4 cellular contexts compared by ENCODE assay signal in genomic region chr10:6984016-6984415, GRCh38.
A peak's percentile ranks its signal among the peaks of the same experiment; 100 is the strongest.
DNase-seq lines count a peak whose midpoint lies in the region; ATAC-seq, FAIRE-seq and TF ChIP-seq lines count a peak whose summit lies in the region.
"Not testable (repeated sequence)": the region's sequence is repeated elsewhere in the genome, so short reads cannot be mapped to it uniquely, and the experiment has no call there.

No MANE protein-coding gene starts in this region.

- not testable (repeated sequence) for H3K9me1 ChIP-seq in K562 (ENCODE audit: control insufficient read depth, insufficient read depth, low read length)

- H3K9ac ChIP-seq in K562 (ENCODE audit: insufficient read depth in 1 of 2, low read depth in 2 of 2, low read length in 2 of 2); neural progenitor cell: not testable (repeated sequence)

- H3K27ac Mint-ChIP-seq in nephron progenitor cell (peak overlapping the region; percentile 29), neural progenitor cell (peak overlapping the region; percentile 57)

- H3K4me3 ChIP-seq in HEK293 (ENCODE audit: low read depth, low read length); K562; neural progenitor cell: not testable (repeated sequence)

- WGBS in K562 (ENCODE audit: insufficient coverage, low coverage, missing lambda C conversion rate), result 31% methylated on average over 4 of the region's 5 CpGs

- H3K27ac ChIP-seq in HEK293 (ENCODE audit: extremely low read depth, low read depth, low read length); K562 (ENCODE audit: extremely low read depth, low read depth, low read length); neural progenitor cell: not testable (repeated sequence)

- intact Hi-C loops in K562 (cut with micrococcal nuclease), result not testable (repeated sequence)

- not testable (repeated sequence) for FAIRE-seq in K562 (lab: Jason Lieb, UNC)

- not testable (repeated sequence) for H3K79me2 ChIP-seq in K562 (ENCODE audit: control insufficient read depth, insufficient read depth, low read length); neural progenitor cell (ENCODE audit: low read depth)

- DNase-seq in K562 (ENCODE audit: extremely low read depth in 1 of 4, low spot score in 3 of 4); nephron progenitor cell; neural progenitor cell (ENCODE audit: low spot score): not testable (repeated sequence)

- H3K4me1 Mint-ChIP-seq in nephron progenitor cell (peaks cover 31% of the 10 kb centered on the region), neural progenitor cell (peaks cover 25% of the 10 kb centered on the region)

- TF ChIP-seq CTCF in HEK293 (tag by site-specific recombination; IDR thresholded peaks at IDR 0.05); K562 (IDR thresholded peaks at IDR 0.05 in 2 of 3, conservative IDR thresholded peaks at IDR 0.05 in 1 of 3; ENCODE audit: insufficient read depth in 2 of 3, low read depth in 1 of 3, low read length in 3 of 3); nephron progenitor cell (IDR thresholded peaks at IDR 0.05); neural progenitor cell (IDR thresholded peaks at IDR 0.05): not testable (repeated sequence)

- POLR2A ChIA-PET in HEK293 (lab: Yijun Ruan, JAX), result not testable (repeated sequence)
- POLR2A ChIA-PET in K562 (lab: Yijun Ruan, JAX), result interaction anchor here (1.1 kb wide), 1 partner anchor 13 kb away, joined by 4 read pairs; no protein-coding TSS in a partner anchor

- H3K4me2 ChIP-seq in K562 (ENCODE audit: insufficient read depth, low read length); neural progenitor cell: not testable (repeated sequence)

- H3K9me3 ChIP-seq in HEK293 (ENCODE audit: control insufficient read depth, insufficient read depth, low read depth, low read length); K562 (replicated peaks; ENCODE audit: control insufficient read depth, insufficient read depth, low read depth, low read length); neural progenitor cell (ENCODE audit: low read depth): not testable (repeated sequence)

- not testable (repeated sequence) for H3K9me3 Mint-ChIP-seq in nephron progenitor cell, neural progenitor cell

- not testable (repeated sequence) for H4K20me1 ChIP-seq in K562 (replicated peaks; ENCODE audit: control insufficient read depth, insufficient read depth, low read length); neural progenitor cell (ENCODE audit: low read depth)

- H3K27me3 Mint-ChIP-seq in nephron progenitor cell (ENCODE audit: low read depth, poor library complexity); neural progenitor cell (ENCODE audit: insufficient read depth, low read depth): not testable (repeated sequence)

- H2AFZ ChIP-seq in K562 (ENCODE audit: low read depth, low read length); neural progenitor cell (replicated peaks): not testable (repeated sequence)

- not testable (repeated sequence) for H3K4me1 ChIP-seq in HEK293 (ENCODE audit: control insufficient read depth, insufficient read depth, low read length); K562 (replicated peaks in 1 of 2; ENCODE audit: control insufficient read depth in 2 of 2, insufficient read depth in 2 of 2, low read length in 2 of 2); neural progenitor cell

- not testable (repeated sequence) for H3F3A ChIP-seq in neural progenitor cell (ENCODE audit: low read depth)

- CTCF ChIA-PET in HEK293 (lab: Yijun Ruan, JAX), result interaction anchor here (1.2 kb wide), 1 partner anchor 64 kb away, joined by 4 read pairs; no protein-coding TSS in a partner anchor
- CTCF ChIA-PET in K562 (lab: Yijun Ruan, JAX; ENCODE audit: low intra/inter-chr PET ratio), result not testable (repeated sequence)

- TF ChIP-seq EP300 in K562 (IDR thresholded peaks at IDR 0.05; ENCODE audit: low read length), result not testable (repeated sequence)

- not testable (repeated sequence) for TF ChIP-seq RAD21 in K562 (CRISPR knock-in tag; conservative IDR thresholded peaks at IDR 0.05 in 1 of 2, IDR thresholded peaks at IDR 0.05 in 1 of 2)

- in situ Hi-C loops in K562 (cut with MboI), result not testable (repeated sequence)

- H3K36me3 ChIP-seq in HEK293 (ENCODE audit: control insufficient read depth in 2 of 2, insufficient read depth in 1 of 2, low read length in 2 of 2); K562 (ENCODE audit: control insufficient read depth, insufficient read depth, low read length); neural progenitor cell: not testable (repeated sequence)

- H3K27me3 ChIP-seq in K562 (ENCODE audit: control insufficient read depth in 2 of 2, insufficient read depth in 2 of 2, low read length in 2 of 2); neural progenitor cell: not testable (repeated sequence)

- H3K4me3 Mint-ChIP-seq in nephron progenitor cell, neural progenitor cell: not testable (repeated sequence)

- not testable (repeated sequence) for H3K36me3 Mint-ChIP-seq in nephron progenitor cell (ENCODE audit: low read depth); neural progenitor cell

- not testable (repeated sequence) for ATAC-seq in K562

- not testable (repeated sequence) for BruUV-seq in K562 (replicated peaks; lab: Mats Ljungman, UMichigan)

- not testable (repeated sequence) for TF ChIP-seq POLR2A in K562 (conservative IDR thresholded peaks at IDR 0.05)

TF ChIP-seq in HEK293, 187 proteins besides CTCF, POLR2A, EP300 and RAD21:
- peak; percentile 81 for TF ChIP-seq ZNF146 (tag by site-specific recombination; IDR thresholded peaks at IDR 0.05)

TF ChIP-seq in K562, 482 proteins besides CTCF, POLR2A, EP300 and RAD21:
- peak in 1 of 2 experiments; percentile 21; a peak in 1 of 4 replicates for TF ChIP-seq KDM1A (IDR thresholded peaks at IDR 0.05)
- peak; percentile 87 for TF ChIP-seq ZNF146 (CRISPR knock-in tag; IDR thresholded peaks at IDR 0.05; ENCODE audit: unreplicated experiment)
- TF ChIP-seq RBM25 (IDR thresholded peaks at IDR 0.05; ENCODE audit: low read depth, low read length, severe bottlenecking), result peak; percentile 34
